Comparison of ENCODE assay signal across 17 cellular contexts in the genomic region with DNA sequence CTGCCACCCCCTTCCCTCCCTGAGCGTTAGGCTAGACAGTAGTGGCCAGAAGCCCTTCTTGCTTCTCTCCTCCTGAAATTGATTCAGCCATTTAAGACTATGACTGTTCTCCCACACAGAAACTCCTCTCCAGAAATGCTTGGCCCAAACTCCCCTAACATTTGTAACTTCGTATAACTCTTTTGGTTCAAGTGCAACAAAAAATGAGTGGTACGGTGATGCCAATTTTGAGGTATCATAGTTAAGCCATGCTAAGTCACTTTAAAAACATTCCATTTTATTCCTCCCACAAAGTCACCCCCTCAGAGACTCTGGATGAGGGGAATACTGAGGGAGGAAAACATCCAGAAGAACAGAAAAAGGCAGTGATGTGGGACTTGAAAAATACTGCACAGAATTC. TPM values are rescaled to one million over a fixed set of nuclear protein-coding genes. Genes with fewer than 3 reads are reported as not detected.
"Had no signal": no experiment of that assay in that cellular context is flagged by ENCODE, and none has a peak within 500 bp of the region (broad histone marks: within the 10 kb centered on the region; RNA-seq: fewer than 3 reads in every experiment).

No MANE protein-coding gene starts in this region.

- H3K36me3 Mint-ChIP-seq: brain, immature natural killer cell, memory B cell had no signal

- H3K4me3 Mint-ChIP-seq: activated naive CD4-positive, alpha-beta T cell treated with anti-CD3 and anti-CD28 coated beads for 36 hours; brain; dendritic cell treated with granulocyte-macrophage colony-stimulating factor and Interleukin-4, amounts not matched to agents 40 ng/mL and 50 ng/mL, for 4 days; effector memory CD8-positive, alpha-beta T cell; immature natural killer cell; memory B cell; nephron progenitor cell had no signal

- H3K27me3 ChIP-seq: upper lobe of left lung had no signal

- H3K9me3 ChIP-seq: SK-N-SH, upper lobe of left lung had no signal

- ATAC-seq: effector memory CD8-positive, alpha-beta T cell; left lobe of liver had no signal

- H3K36me3 ChIP-seq: upper lobe of left lung had no signal

- H3K4me3 ChIP-seq: skin epidermis, upper lobe of left lung had no signal

- H3K27ac Mint-ChIP-seq: activated naive CD4-positive, alpha-beta T cell treated with anti-CD3 and anti-CD28 coated beads for 36 hours; brain; dendritic cell treated with granulocyte-macrophage colony-stimulating factor and Interleukin-4, amounts not matched to agents 40 ng/mL and 50 ng/mL, for 4 days; effector memory CD8-positive, alpha-beta T cell; immature natural killer cell; memory B cell; nephron progenitor cell had no signal

- H3K4me2 ChIP-seq: SK-N-SH had no signal

- H3K4me1 Mint-ChIP-seq: immature natural killer cell, memory B cell, nephron progenitor cell had no signal

- H3K9me3 Mint-ChIP-seq: activated naive CD4-positive, alpha-beta T cell treated with anti-CD3 and anti-CD28 coated beads for 36 hours; brain; dendritic cell treated with granulocyte-macrophage colony-stimulating factor and Interleukin-4, amounts not matched to agents 40 ng/mL and 50 ng/mL, for 4 days; effector memory CD8-positive, alpha-beta T cell; immature natural killer cell; memory B cell; nephron progenitor cell had no signal

- DNase-seq: activated CD4-positive, alpha-beta T cell treated with anti-CD3 and anti-CD28 coated beads for 4 hours; activated CD8-positive, alpha-beta memory T cell treated with anti-CD3 and anti-CD28 coated beads for 24 hours; activated naive CD4-positive, alpha-beta T cell treated with anti-CD3 and anti-CD28 coated beads for 36 hours; effector memory CD8-positive, alpha-beta T cell; foreskin fibroblast; immature natural killer cell; nephron progenitor cell; SK-N-SH; T-helper 1 cell; upper lobe of left lung had no signal

- H3K9ac ChIP-seq: SK-N-SH had no signal

RNA-seq across cellular contexts. Expression of a gene that starts 21.1 kb away (rescaled TPM):
- total RNA-seq: activated naive CD4-positive, alpha-beta T cell treated with anti-CD3 and anti-CD28 coated beads for 36 hours; osteocyte had no signal
- polyA plus RNA-seq: esophagus, immature natural killer cell had no signal
